8 cellular contexts compared by ENCODE assay signal in the genomic region with DNA sequence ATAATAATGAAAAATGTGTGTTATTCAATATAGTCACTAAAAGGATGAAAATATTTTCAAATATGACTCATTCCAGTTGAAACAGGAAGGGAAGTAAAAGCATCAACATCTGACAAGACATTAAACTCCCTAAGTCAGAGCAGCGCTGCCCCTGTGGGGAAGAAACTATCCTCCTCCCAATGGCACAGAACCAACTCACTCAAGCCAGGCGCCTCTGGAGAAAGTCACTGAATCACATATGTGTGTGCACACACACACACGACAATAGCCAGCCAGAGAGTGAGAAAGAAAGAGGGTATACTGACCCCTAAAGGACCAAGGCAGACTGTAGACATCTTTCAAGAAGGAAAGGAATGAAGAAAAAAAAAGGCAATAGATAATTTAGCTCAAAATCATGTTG.
DNase-seq lines count a peak whose midpoint lies in the region; ATAC-seq and TF ChIP-seq lines count a peak whose summit lies in the region.

No MANE protein-coding gene starts in this region.

- DNase-seq in GM04504 (ENCODE audit: low read depth) (peak; percentile 91), RPMI7951 (ENCODE audit: low read depth) (peak; percentile 89), foreskin fibroblast (peak; percentile 96), sciatic nerve (ENCODE audit: low spot score) (peak; percentile 81), DMS153 (lab: John Stamatoyannopoulos, UW) (no peak), cerebellum (ENCODE audit: low spot score) (no peak)

- ATAC-seq in sciatic nerve (peak; percentile 93), GM21737 (IDR thresholded peaks at IDR 0.05; ENCODE audit: unreplicated experiment) (no peak)
- no peak for ATAC-seq in activated CD4-positive, CD25-positive, alpha-beta regulatory T cell treated with anti-CD3 and anti-CD28 coated beads, Interleukin-2, amount 50 U/mL, for 24 hours

- peak; percentile 45 for TF ChIP-seq CTCF in foreskin fibroblast (IDR thresholded peaks at IDR 0.05; ENCODE audit: low read depth, low read length)

- intact Hi-C loops in sciatic nerve (cut with DNase I), result no loop called here

- no peak overlapping the region for H3K4me3 ChIP-seq in foreskin fibroblast (ENCODE audit: low read depth in 1 of 2, low read length in 2 of 2)

Comparison
In these comparisons a context has a peak if more than half of its experiments do, and no peak if none do; other contexts are left out.
1. DNase-seq: peak in GM04504 (single experiment), RPMI7951 (single experiment), foreskin fibroblast (2 of 2) and sciatic nerve (single experiment); none in DMS153 (single experiment) and cerebellum (single experiment).